Comparison of ENCODE assay signal across 1 cellular context in genomic region chr2:176120369-176121307, GRCh38.
TF ChIP-seq lines count a peak whose summit lies in the region.

No MANE protein-coding gene starts in this region.

TF ChIP-seq in GM23338, 12 proteins besides CTCF, POLR2A, EP300 and RAD21:
- no peak for TF ChIP-seq ZNF462 (CRISPR knock-in tag; IDR thresholded peaks at IDR 0.05)
- TF ChIP-seq REST (IDR thresholded peaks at IDR 0.05; ENCODE audit: unreplicated experiment): no peak
- peak; percentile 47 for TF ChIP-seq EZH2phosphoT487 (IDR thresholded peaks at IDR 0.05; ENCODE audit: unreplicated experiment)
- TF ChIP-seq EZH2 (IDR thresholded peaks at IDR 0.05; ENCODE audit: low read depth, unreplicated experiment): peak; percentile 79
